In genomic region chr10:17981766-17982380, GRCh38 we compare ENCODE assay signal across 13 cellular contexts. TPM values are rescaled to one million over a fixed set of nuclear protein-coding genes. Genes with fewer than 3 reads are reported as not detected.
DNase-seq lines count a peak whose midpoint lies in the region; ATAC-seq and TF ChIP-seq lines count a peak whose summit lies in the region.
"Had no signal": no experiment of that assay in that cellular context is flagged by ENCODE, and none has a peak within 500 bp of the region (broad histone marks: within the 10 kb centered on the region; RNA-seq: fewer than 3 reads in every experiment).

No MANE protein-coding gene starts in this region.

- H3K9me3 ChIP-seq in neural progenitor cell (ENCODE audit: low read depth) = no peaks in the 10 kb centered on the region
- H3K9me3 ChIP-seq: ascending aorta, upper lobe of right lung had no signal

- H3K27ac Mint-ChIP-seq in osteocyte (ENCODE audit: unreplicated experiment) (peak overlapping the region; percentile 92), neural progenitor cell (no peak overlapping the region)

- no peaks in the 10 kb centered on the region for H3K36me3 Mint-ChIP-seq in osteocyte (ENCODE audit: unreplicated experiment)
- H3K36me3 Mint-ChIP-seq in activated T-cell treated with anti-CD3 and anti-CD28 coated beads, Interleukin-2, amount 50 U/mL, for 4 hours (ENCODE audit: insufficient read depth) = no peaks in the 10 kb centered on the region
- H3K36me3 Mint-ChIP-seq in neural progenitor cell = no peaks in the 10 kb centered on the region

- H3K27ac ChIP-seq in coronary artery (no peak overlapping the region), neural progenitor cell (no peak overlapping the region)
- H3K27ac ChIP-seq: ascending aorta, upper lobe of right lung had no signal

- H4K20me1 ChIP-seq in neural progenitor cell (ENCODE audit: low read depth) = no peaks in the 10 kb centered on the region

- H3K4me3 ChIP-seq in epithelial cell of proximal tubule (ENCODE audit: low read depth, low read length) = no peak overlapping the region
- no peak overlapping the region for H3K4me3 ChIP-seq in coronary artery
- H3K4me3 ChIP-seq in neural progenitor cell = no peak overlapping the region
- H3K4me3 ChIP-seq: ascending aorta, upper lobe of right lung had no signal

- H3K4me2 ChIP-seq in neural progenitor cell = no peak overlapping the region

- no peaks in the 10 kb centered on the region for H3K27me3 ChIP-seq in neural progenitor cell
- H3K27me3 ChIP-seq: ascending aorta, upper lobe of right lung had no signal

- peaks cover 23% of the 10 kb centered on the region for H3K4me1 Mint-ChIP-seq in osteocyte (ENCODE audit: unreplicated experiment)
- no peaks in the 10 kb centered on the region for H3K4me1 Mint-ChIP-seq in activated T-cell treated with anti-CD3 and anti-CD28 coated beads, Interleukin-2, amount 50 U/mL, for 4 hours (ENCODE audit: low read depth)
- H3K4me1 Mint-ChIP-seq in neural progenitor cell = peaks cover 8% of the 10 kb centered on the region

- H3K79me2 ChIP-seq in neural progenitor cell (ENCODE audit: low read depth) = no peaks in the 10 kb centered on the region

- no peak overlapping the region for H3K4me3 Mint-ChIP-seq in osteocyte (ENCODE audit: unreplicated experiment)
- H3K4me3 Mint-ChIP-seq in activated T-cell treated with anti-CD3 and anti-CD28 coated beads, Interleukin-2, amount 50 U/mL, for 4 hours = no peak overlapping the region
- no peak overlapping the region for H3K4me3 Mint-ChIP-seq in neural progenitor cell

- DNase-seq in GM03348 (ENCODE audit: low spot score) (peak; percentile 78), RKO (ENCODE audit: low spot score) (peak; percentile 77), epithelial cell of proximal tubule (ENCODE audit: low read depth) (peak; percentile 60), osteocyte (ENCODE audit: extremely low spot score, unreplicated experiment) (no peak), KBM-7 (no peak), coronary artery (ENCODE audit: low spot score) (no peak), neural progenitor cell (ENCODE audit: low spot score) (no peak)
- no peak for DNase-seq in activated T-cell treated with anti-CD3 and anti-CD28 coated beads, Interleukin-2, amount 50 U/mL, for 4 hours
- DNase-seq: NCI-H2081, right cardiac atrium, upper lobe of right lung had no signal

- H3F3A ChIP-seq in neural progenitor cell (ENCODE audit: low read depth) = no peaks in the 10 kb centered on the region

- ATAC-seq in activated T-cell treated with anti-CD3 and anti-CD28 coated beads, Interleukin-2, amount 50 U/mL, for 4 hours = no peak
- ATAC-seq: right cardiac atrium, upper lobe of right lung had no signal

- in situ Hi-C loops in KBM-7 (cut with MboI; ENCODE audit: low pct_unique_long_range_greater_than_20kb, low sequenced_read_pairs) = no loop called here

- H3K36me3 ChIP-seq in neural progenitor cell = no peaks in the 10 kb centered on the region
- H3K36me3 ChIP-seq: ascending aorta, upper lobe of right lung had no signal

- peaks cover 5% of the 10 kb centered on the region for H3K4me1 ChIP-seq in neural progenitor cell
- H3K4me1 ChIP-seq: ascending aorta, upper lobe of right lung had no signal

- no peaks in the 10 kb centered on the region for H3K9me3 Mint-ChIP-seq in osteocyte (ENCODE audit: unreplicated experiment)
- H3K9me3 Mint-ChIP-seq in activated T-cell treated with anti-CD3 and anti-CD28 coated beads, Interleukin-2, amount 50 U/mL, for 4 hours = no peaks in the 10 kb centered on the region
- H3K9me3 Mint-ChIP-seq in neural progenitor cell = no peaks in the 10 kb centered on the region

- no peak overlapping the region for H3K9ac ChIP-seq in neural progenitor cell

- no peaks in the 10 kb centered on the region for H3K27me3 Mint-ChIP-seq in osteocyte (ENCODE audit: unreplicated experiment)
- H3K27me3 Mint-ChIP-seq in activated T-cell treated with anti-CD3 and anti-CD28 coated beads, Interleukin-2, amount 50 U/mL, for 4 hours (ENCODE audit: low read depth) = no peaks in the 10 kb centered on the region
- no peaks in the 10 kb centered on the region for H3K27me3 Mint-ChIP-seq in neural progenitor cell (ENCODE audit: insufficient read depth, low read depth)

- no peak overlapping the region for H2AFZ ChIP-seq in neural progenitor cell (replicated peaks)

- no peak for TF ChIP-seq CTCF in epithelial cell of proximal tubule (conservative IDR thresholded peaks at IDR 0.05; ENCODE audit: low read depth, low read length)
- TF ChIP-seq CTCF in osteocyte (IDR thresholded peaks at IDR 0.05) = no peak
- no peak for TF ChIP-seq CTCF in coronary artery (IDR thresholded peaks at IDR 0.05)
- no peak for TF ChIP-seq CTCF in neural progenitor cell (IDR thresholded peaks at IDR 0.05)

RNA-seq across cellular contexts. Expression of gene SLC39A12, which starts 30.2 kb away (rescaled TPM):
- total RNA-seq in epithelial cell of proximal tubule = not detected in 2 replicates
- not detected in 2 replicates for total RNA-seq in osteocyte
- total RNA-seq in activated T-cell treated with anti-CD3 and anti-CD28 coated beads, Interleukin-2, amount 50 U/mL, for 4 hours = not detected
- total RNA-seq in neural progenitor cell (ENCODE audit: low replicate concordance) = 0.22 TPM in 1 of 2 replicates, not detected in the other
- total RNA-seq: ascending aorta, mononuclear cell, right cardiac atrium had no signal

Comparison
In these comparisons a context has a peak if more than half of its experiments do, and no peak if none do; other contexts are left out.
1. DNase-seq: peak in GM03348 (single experiment), RKO (single experiment) and epithelial cell of proximal tubule (single experiment); none in osteocyte (single experiment), KBM-7 (single experiment), coronary artery (single experiment), activated T-cell treated with anti-CD3 and anti-CD28 coated beads, Interleukin-2, amount 50 U/mL, for 4 hours (single experiment) and neural progenitor cell (single experiment).